In genomic region chr11:120550007-120550406, GRCh38 we compare ENCODE assay signal across 16 cellular contexts. TPM values are rescaled to one million over a fixed set of nuclear protein-coding genes. Genes with fewer than 3 reads are reported as not detected.
A peak's percentile ranks its signal among the peaks of the same experiment; 100 is the strongest.
DNase-seq lines count a peak whose midpoint lies in the region; ATAC-seq and TF ChIP-seq lines count a peak whose summit lies in the region.
"Had no signal": no experiment of that assay in that cellular context is flagged by ENCODE, and none has a peak within 500 bp of the region (broad histone marks: within the 10 kb centered on the region; RNA-seq: fewer than 3 reads in every experiment).

No MANE protein-coding gene starts in this region.

- no peak overlapping the region for H3K27ac ChIP-seq in HEK293 (ENCODE audit: extremely low read depth, low read depth, low read length)
- H3K27ac ChIP-seq in mesenchymal stem cell (ENCODE audit: low read length, poor library complexity, severe bottlenecking): no peak overlapping the region
- no peak overlapping the region for H3K27ac ChIP-seq in heart right ventricle
- H3K27ac ChIP-seq: BLaER1 treated with 17β-estradiol and CSF1 and Interleukin-3, amounts not matched to agents 10 nM and 100 nM; GM23248 had no signal

- no peak overlapping the region for H3K4me3 ChIP-seq in HEK293 (ENCODE audit: low read depth, low read length)
- H3K4me3 ChIP-seq in mesenchymal stem cell (ENCODE audit: insufficient read depth in 1 of 2, low read depth in 1 of 2, low read length in 2 of 2): no peak overlapping the region
- H3K4me3 ChIP-seq in heart right ventricle: no peak overlapping the region
- H3K4me3 ChIP-seq: BLaER1 treated with 17β-estradiol and CSF1 and Interleukin-3, amounts not matched to agents 10 nM and 100 nM; GM12878; GM23248 had no signal

- no peak overlapping the region for H3K23ac ChIP-seq in mesenchymal stem cell (ENCODE audit: low read length in 2 of 2)

- TF ChIP-seq CTCF in HEK293 (tag by site-specific recombination; IDR thresholded peaks at IDR 0.05) (no peak), brain (conservative IDR thresholded peaks at IDR 0.05) (no peak), heart right ventricle (IDR thresholded peaks at IDR 0.05) (no peak)

- H4K91ac ChIP-seq in mesenchymal stem cell (ENCODE audit: low read length): peak overlapping the region; percentile 34

- no peak overlapping the region for H2AFZ ChIP-seq in mesenchymal stem cell (ENCODE audit: low read depth, low read length)
- H2AFZ ChIP-seq: GM23248 had no signal

- H3K79me1 ChIP-seq in mesenchymal stem cell (replicated peaks; ENCODE audit: low read length, poor library complexity, severe bottlenecking): no peaks in the 10 kb centered on the region

- H3K4me1 ChIP-seq in HEK293 (ENCODE audit: control insufficient read depth, insufficient read depth, low read length): peaks cover 10% of the 10 kb centered on the region; the same call in 1 of the 2 replicates
- peaks cover 30% of the 10 kb centered on the region for H3K4me1 ChIP-seq in mesenchymal stem cell (ENCODE audit: control insufficient read depth, insufficient read depth, low read depth, low read length)
- H3K4me1 ChIP-seq in heart right ventricle: peaks cover 4 to 37% (median 22%) of the 10 kb centered on the region in 9 donors

- H3K9me3 Mint-ChIP-seq in brain: peaks cover 0 to 4% (median 0%) of the 10 kb centered on the region in 5 experiments
- H3K9me3 Mint-ChIP-seq: CD8-positive, alpha-beta T cell had no signal

- no peak for DNase-seq in mesenchymal stem cell
- DNase-seq in activated CD4-positive, CD25-positive, alpha-beta regulatory T cell treated with anti-CD3 and anti-CD28 coated beads, Interleukin-2, amount 50 U/mL, for 72 hours: no peak
- DNase-seq in heart right ventricle: no peak
- DNase-seq in T-helper 17 cell: no peak
- DNase-seq: Calu3; CD8-positive, alpha-beta T cell; DMS79 treated with DMSO at 0.1 percent for 48 hours; GM23248; IMR-90 had no signal

- no peak overlapping the region for H2BK5ac ChIP-seq in mesenchymal stem cell (ENCODE audit: low read depth, low read length, poor library complexity, severe bottlenecking)

- intact Hi-C loops in heart right ventricle (cut with DNase I): no loop called here

- H3K4me3 Mint-ChIP-seq in brain: no peak overlapping the region
- H3K4me3 Mint-ChIP-seq in T-helper 17 cell: no peak overlapping the region
- H3K4me3 Mint-ChIP-seq: B cell; CD8-positive, alpha-beta T cell had no signal

- H3K4me1 Mint-ChIP-seq in brain (peaks cover 88% of the 10 kb centered on the region), T-helper 17 cell (peaks cover 9% of the 10 kb centered on the region)

- H2BK15ac ChIP-seq in mesenchymal stem cell (ENCODE audit: low read depth, poor library complexity, severe bottlenecking): no peak overlapping the region

- H3K36me3 ChIP-seq in HEK293 (ENCODE audit: control insufficient read depth in 2 of 2, insufficient read depth in 1 of 2, low read length in 2 of 2) (no peaks in the 10 kb centered on the region), mesenchymal stem cell (ENCODE audit: control insufficient read depth in 1 of 2, insufficient read depth in 2 of 2, low read depth in 1 of 2, low read length in 2 of 2) (no peaks in the 10 kb centered on the region), heart right ventricle (no peaks in the 10 kb centered on the region)
- H3K36me3 ChIP-seq: BLaER1 treated with 17β-estradiol and CSF1 and Interleukin-3, amounts not matched to agents 10 nM and 100 nM had no signal

- WGBS in mesenchymal stem cell: 94% methylated on average over 5 of the region's 5 CpGs
- WGBS in heart right ventricle, 2 donors: 72 to 79% methylated on average over 5 of the region's 5 CpGs

- no peak overlapping the region for H2BK120ac ChIP-seq in mesenchymal stem cell (ENCODE audit: low read depth, low read length)

- H3K18ac ChIP-seq in mesenchymal stem cell (ENCODE audit: low read depth in 1 of 2, low read length in 2 of 2): no peak overlapping the region

- no peak overlapping the region for H2AK5ac ChIP-seq in mesenchymal stem cell (ENCODE audit: low read length, severe bottlenecking)

- no peak overlapping the region for H3K9ac ChIP-seq in mesenchymal stem cell (ENCODE audit: low read length)
- H3K9ac ChIP-seq: BLaER1 treated with 17β-estradiol and CSF1 and Interleukin-3, amounts not matched to agents 10 nM and 100 nM; GM23248 had no signal

- H3K27me3 Mint-ChIP-seq in brain (peaks cover 14% of the 10 kb centered on the region), T-helper 17 cell (peaks cover 65% of the 10 kb centered on the region)

- peak overlapping the region in 3 of 5 experiments; percentile 23 to 70 (median 36) for H3K27ac Mint-ChIP-seq in brain
- H3K27ac Mint-ChIP-seq in T-helper 17 cell: no peak overlapping the region
- H3K27ac Mint-ChIP-seq: B cell; CD8-positive, alpha-beta T cell had no signal

- H3K4me2 ChIP-seq in mesenchymal stem cell (ENCODE audit: low read length, poor library complexity, severe bottlenecking): no peak overlapping the region

- H3K27me3 ChIP-seq in mesenchymal stem cell (ENCODE audit: control insufficient read depth in 1 of 2, insufficient read depth in 1 of 2, low read length in 2 of 2) (peaks cover 0 to 5% of the 10 kb centered on the region in 2 experiments), heart right ventricle (peaks cover 0 to 9% (median 0%) of the 10 kb centered on the region in 7 donors)
- H3K27me3 ChIP-seq: BLaER1 treated with 17β-estradiol and CSF1 and Interleukin-3, amounts not matched to agents 10 nM and 100 nM had no signal

- POLR2A ChIA-PET in HEK293 (lab: Yijun Ruan, JAX): no interaction called here

- H3K14ac ChIP-seq in mesenchymal stem cell (ENCODE audit: low read length in 2 of 2): no peak overlapping the region

- H2BK12ac ChIP-seq in mesenchymal stem cell (ENCODE audit: low read length in 2 of 2): no peak overlapping the region

- H3K36me3 Mint-ChIP-seq in brain (no peaks in the 10 kb centered on the region), T-helper 17 cell (ENCODE audit: low read depth) (peaks cover 11% of the 10 kb centered on the region)
- H3K36me3 Mint-ChIP-seq: CD8-positive, alpha-beta T cell had no signal

- CTCF ChIA-PET in HEK293 (lab: Yijun Ruan, JAX): no interaction called here

- H3K9me3 ChIP-seq in HEK293 (ENCODE audit: control insufficient read depth, insufficient read depth, low read depth, low read length) (no peaks in the 10 kb centered on the region), mesenchymal stem cell (ENCODE audit: control insufficient read depth, low read length) (no peaks in the 10 kb centered on the region), heart right ventricle (no peaks in the 10 kb centered on the region), T-helper 17 cell (ENCODE audit: control insufficient read depth, low read length, poor library complexity, severe bottlenecking) (no peaks in the 10 kb centered on the region)
- H3K9me3 ChIP-seq: BLaER1 treated with 17β-estradiol and CSF1 and Interleukin-3, amounts not matched to agents 10 nM and 100 nM had no signal

- no peak overlapping the region for H4K8ac ChIP-seq in mesenchymal stem cell (ENCODE audit: low read length)

- no peak for ATAC-seq in heart right ventricle
- no peak for ATAC-seq in T-helper 17 cell
- ATAC-seq: CD8-positive, alpha-beta T cell; GM12878; HCT116 had no signal

- no peak overlapping the region for H3K4ac ChIP-seq in mesenchymal stem cell (ENCODE audit: low read depth in 1 of 2, low read length in 2 of 2)

TF ChIP-seq in HEK293, 187 proteins besides CTCF, POLR2A, EP300 and RAD21:
- 0 out of 2 replicates have a peak, but pooled peaks have one; percentile 15 for TF ChIP-seq ZFHX2 (tag by site-specific recombination; conservative IDR thresholded peaks at IDR 0.05)
- no peak for TF ChIP-seq ZNF510 (tag by site-specific recombination; IDR thresholded peaks at IDR 0.05; ENCODE audit: insufficient replicate concordance)
TF ChIP-seq in HEK293: peak in this region for 1.

RNA-seq across cellular contexts. Expression of gene GRIK4, which starts 38.5 kb away (rescaled TPM):
- polyA plus RNA-seq in brain (ENCODE audit: insufficient read depth, low read depth, low replicate concordance) (2.4 TPM), heart right ventricle (under 1 TPM in 1 of 2 donors, not detected in 1; 0.01 TPM)
- 0.26 TPM for polyA plus RNA-seq in mesenchymal stem cell (2013, experiment 1 of 2)
- 0.23 TPM for polyA plus RNA-seq in mesenchymal stem cell (2013, experiment 2 of 2)
- total RNA-seq in heart right ventricle (under 1 TPM in 5 of 10 donors, not detected in 5; 0.12 to 0.85 (median 0.46) TPM), T-helper 17 cell (under 1 TPM; 0.05 to 0.10 TPM)
- total RNA-seq: A172; Calu3; CD8-positive, alpha-beta T cell; GM23248 had no signal
- polyA plus RNA-seq: GM23248 had no signal
